1 cellular context compared by ENCODE assay signal in the genomic region with DNA sequence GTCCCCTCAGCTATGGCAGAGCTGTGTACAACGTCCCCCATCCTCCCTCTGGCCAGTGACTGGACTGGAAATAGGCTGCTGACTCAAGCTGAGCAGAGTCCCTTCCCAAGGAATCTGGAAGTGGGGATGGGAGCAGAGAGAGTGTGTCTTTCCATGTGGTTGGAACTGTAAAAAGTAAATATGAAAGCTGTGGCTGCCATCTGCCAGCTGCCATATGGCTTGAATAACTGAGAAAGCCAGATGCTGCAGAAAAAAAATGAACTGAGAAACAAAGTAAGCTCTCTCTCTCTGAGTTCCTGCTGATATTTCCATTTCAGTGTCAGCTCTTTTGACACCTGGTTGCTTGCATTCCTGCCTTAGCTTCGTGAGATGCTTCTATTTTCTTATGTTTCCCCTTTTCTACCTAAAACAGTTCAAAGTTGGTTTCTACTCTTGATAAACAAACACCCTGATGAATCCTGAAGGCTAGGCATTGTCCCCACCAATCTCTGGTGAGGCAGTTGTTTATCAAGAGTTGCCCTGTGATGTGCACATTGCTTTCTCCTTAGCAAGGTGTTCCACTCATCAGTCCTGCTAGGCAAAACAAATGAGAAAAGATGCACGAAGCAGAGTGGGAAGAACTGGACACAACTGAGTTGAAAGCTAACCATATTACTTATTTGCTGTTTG.
TF ChIP-seq lines count a peak whose summit lies in the region.

No MANE protein-coding gene starts in this region.

TF ChIP-seq in H1, 55 proteins besides CTCF, POLR2A, EP300 and RAD21 (continued from another document):
- TF ChIP-seq RFX5 (IDR thresholded peaks at IDR 0.05; ENCODE audit: borderline replicate concordance, low read depth, low read length) = no peak
- no peak for TF ChIP-seq SIX5 (IDR thresholded peaks at IDR 0.05; ENCODE audit: low read depth, low read length)
TF ChIP-seq in H1: peak in this region for 0.
